ENCODE assay signal across 8 cellular contexts in the genomic region with DNA sequence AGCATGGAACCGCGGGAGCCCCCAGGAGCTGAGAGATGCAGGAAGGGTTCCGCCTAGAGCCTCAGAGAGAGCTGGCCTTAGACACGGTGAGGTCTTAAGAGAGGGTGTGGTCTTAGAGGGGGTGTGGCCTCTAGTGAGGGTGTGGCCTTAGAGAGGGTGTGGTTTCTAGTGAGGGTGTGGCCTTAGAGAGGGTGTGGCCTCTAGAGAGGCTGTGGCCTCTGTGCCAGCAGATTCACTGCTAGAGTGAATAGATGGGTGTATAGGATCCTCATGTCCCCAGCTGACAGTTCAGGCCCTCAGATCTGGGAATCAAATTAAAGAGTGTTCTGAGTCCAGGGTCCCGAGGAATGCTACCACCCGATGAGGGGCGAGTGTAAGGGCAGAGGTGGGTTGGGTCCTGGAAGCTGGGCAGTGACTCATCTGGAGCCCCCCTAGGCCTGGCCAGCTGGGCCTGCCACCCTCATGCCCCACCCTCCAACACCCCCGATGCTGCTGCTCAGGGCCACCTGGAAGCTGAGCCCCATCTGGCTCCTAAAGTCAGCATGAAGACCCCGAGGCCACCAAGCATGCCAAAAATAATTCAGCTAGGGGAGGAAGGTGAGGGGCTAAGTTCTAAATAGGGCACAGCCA. TPM values are rescaled to one million over a fixed set of nuclear protein-coding genes. Genes with fewer than 3 reads are reported as not detected.
DNase-seq lines count a peak whose midpoint lies in the region; ATAC-seq and TF ChIP-seq lines count a peak whose summit lies in the region.

No MANE protein-coding gene starts in this region.

- H3K27ac Mint-ChIP-seq in CD8-positive, alpha-beta T cell, result no peak overlapping the region
- no peak overlapping the region for H3K27ac Mint-ChIP-seq in T-helper 2 cell treated with Interferon-gamma antibody and Interleukin-4, amounts not matched to agents 5 μg/mL and 100 μg/mL, for 36 hours

- no peaks in the 10 kb centered on the region for H3K9me2 ChIP-seq in HCT116 (ENCODE audit: insufficient read depth)

- peak; percentile 83 for ATAC-seq in CD8-positive, alpha-beta T cell
- ATAC-seq in HCT116, result peak; percentile 100
- ATAC-seq in HG02763 (IDR thresholded peaks at IDR 0.05; ENCODE audit: unreplicated experiment), result no peak
- no peak for ATAC-seq in HG02759 (IDR thresholded peaks at IDR 0.05; ENCODE audit: unreplicated experiment)

- no peak overlapping the region for H3K27ac ChIP-seq in CD8-positive, alpha-beta T cell (ENCODE audit: low read depth, low read length)
- H3K27ac ChIP-seq in HCT116 (ENCODE audit: low read depth, low read length), result no peak overlapping the region

- CTCF ChIA-PET in CD8-positive, alpha-beta T cell (lab: Charles Lee), result no interaction called here
- CTCF ChIA-PET in HCT116 (lab: Charles Lee), result interaction anchor here (1.1 to 2.1 kb wide), 2 partner anchors 15 to 61 kb away, joined by 4 to 10 read pairs; no protein-coding TSS in a partner anchor

- H2AFZ ChIP-seq in HCT116 (ENCODE audit: low read depth, low read length, poor library complexity, severe bottlenecking), result no peak overlapping the region

- intact Hi-C loops in CD8-positive, alpha-beta T cell (cut with DNase I, micrococcal nuclease), result loop anchor here in 1 of 2 experiments (5.0 kb wide), 1 partner anchor 58 kb away; no protein-coding TSS in a partner anchor
- intact Hi-C loops in HCT116 (cut with micrococcal nuclease), result loop anchor here (5.0 kb wide), 1 partner anchor 48 kb away; the partner anchor contains the start of gene IGF2

- peak in 1 of 7 experiments; percentile 44 for DNase-seq in CD8-positive, alpha-beta T cell
- peak; percentile 73 for DNase-seq in HCT116 (ENCODE audit: low read depth, low spot score)
- peak; percentile 22 for DNase-seq in T-helper 2 cell treated with Interferon-gamma antibody and Interleukin-4, amounts not matched to agents 5 μg/mL and 100 μg/mL, for 36 hours (ENCODE audit: low spot score)
- peak; percentile 25 for DNase-seq in fibroblast of pulmonary artery (ENCODE audit: low read depth)
- DNase-seq in DMS79 treated with DMSO at 0.1 percent for 48 hours (lab: John Stamatoyannopoulos, UW), result no peak
- no peak for DNase-seq in GOT3 (lab: John Stamatoyannopoulos, UW)

- peaks cover 14% of the 10 kb centered on the region for H3K27me3 Mint-ChIP-seq in CD8-positive, alpha-beta T cell (ENCODE audit: low read depth)
- no peaks in the 10 kb centered on the region for H3K27me3 Mint-ChIP-seq in T-helper 2 cell treated with Interferon-gamma antibody and Interleukin-4, amounts not matched to agents 5 μg/mL and 100 μg/mL, for 36 hours (ENCODE audit: low read depth)

- no peaks in the 10 kb centered on the region for H3K9me3 ChIP-seq in CD8-positive, alpha-beta T cell (ENCODE audit: low read length)
- H3K9me3 ChIP-seq in HCT116 (ENCODE audit: control insufficient read depth in 1 of 2, insufficient read depth in 1 of 2, low read depth in 1 of 2, low read length in 2 of 2), result no peaks in the 10 kb centered on the region

- no peak overlapping the region for H3K4me3 ChIP-seq in CD8-positive, alpha-beta T cell (ENCODE audit: low read depth, low read length)
- H3K4me3 ChIP-seq in HCT116 (replicated peaks in 1 of 2; ENCODE audit: low read depth in 1 of 2, low read length in 2 of 2) (no peak overlapping the region), fibroblast of pulmonary artery (replicated peaks; ENCODE audit: low read depth, low read length) (no peak overlapping the region)

- TF ChIP-seq CTCF in CD8-positive, alpha-beta T cell (IDR thresholded peaks at IDR 0.05), result no peak
- TF ChIP-seq CTCF in HCT116 (IDR thresholded peaks at IDR 0.05 in 2 of 3, conservative IDR thresholded peaks at IDR 0.05 in 1 of 3; ENCODE audit: borderline replicate concordance in 1 of 3, insufficient read depth in 1 of 3, low read depth in 2 of 3, low read length in 2 of 3), result no peak
- no peak for TF ChIP-seq CTCF in fibroblast of pulmonary artery (IDR thresholded peaks at IDR 0.05; ENCODE audit: low read length, missing control alignments)

- no TSS peak for BruUV-seq in HCT116 (replicated peaks; lab: Mats Ljungman, UMichigan)

- TF ChIP-seq RAD21 in HCT116 (IDR thresholded peaks at IDR 0.05; ENCODE audit: low read depth), result no peak

- peaks cover 4% of the 10 kb centered on the region for H3K4me1 Mint-ChIP-seq in CD8-positive, alpha-beta T cell (ENCODE audit: low read depth)
- H3K4me1 Mint-ChIP-seq in T-helper 2 cell treated with Interferon-gamma antibody and Interleukin-4, amounts not matched to agents 5 μg/mL and 100 μg/mL, for 36 hours (ENCODE audit: low read depth), result peaks cover 2% of the 10 kb centered on the region

- TF ChIP-seq POLR2A in HCT116 (IDR thresholded peaks at IDR 0.05; ENCODE audit: borderline replicate concordance, extremely low read depth, insufficient read depth, insufficient read length), result no peak

- H3K9ac ChIP-seq in HCT116 (ENCODE audit: low read length), result no peak overlapping the region

- 0 out of 2 replicates have a peak overlapping the region, but pooled peaks have one; percentile 8 for H3K4me2 ChIP-seq in HCT116 (ENCODE audit: low read length)

- no peaks in the 10 kb centered on the region for H3K36me3 ChIP-seq in CD8-positive, alpha-beta T cell (ENCODE audit: insufficient read depth, low read length)
- no peaks in the 10 kb centered on the region for H3K36me3 ChIP-seq in HCT116 (ENCODE audit: control insufficient read depth in 1 of 2, insufficient read depth in 2 of 2, low read length in 2 of 2)

- no peaks in the 10 kb centered on the region for H4K20me1 ChIP-seq in HCT116 (ENCODE audit: insufficient read depth)

- POLR2A ChIA-PET in CD8-positive, alpha-beta T cell (lab: Charles Lee), result no interaction called here
- POLR2A ChIA-PET in HCT116 (lab: Charles Lee), result interaction anchor here (1.2 kb wide), 1 partner anchor 8 kb away, joined by 3 read pairs; no protein-coding TSS in a partner anchor

- no peaks in the 10 kb centered on the region for H3K9me3 Mint-ChIP-seq in CD8-positive, alpha-beta T cell
- H3K9me3 Mint-ChIP-seq in T-helper 2 cell treated with Interferon-gamma antibody and Interleukin-4, amounts not matched to agents 5 μg/mL and 100 μg/mL, for 36 hours, result peaks cover 4% of the 10 kb centered on the region

- peaks cover 12% of the 10 kb centered on the region for H3K4me1 ChIP-seq in CD8-positive, alpha-beta T cell (ENCODE audit: insufficient read depth, low read length)
- peaks cover 4 to 19% of the 10 kb centered on the region in 2 experiments; a peak in 2 of 4 replicates for H3K4me1 ChIP-seq in HCT116 (ENCODE audit: control insufficient read depth in 1 of 2, insufficient read depth in 2 of 2, low read length in 2 of 2)

- no peaks in the 10 kb centered on the region for H3K36me3 Mint-ChIP-seq in CD8-positive, alpha-beta T cell
- peaks cover 2% of the 10 kb centered on the region for H3K36me3 Mint-ChIP-seq in T-helper 2 cell treated with Interferon-gamma antibody and Interleukin-4, amounts not matched to agents 5 μg/mL and 100 μg/mL, for 36 hours (ENCODE audit: low read depth)

- no peak overlapping the region for H3K4me3 Mint-ChIP-seq in CD8-positive, alpha-beta T cell
- H3K4me3 Mint-ChIP-seq in T-helper 2 cell treated with Interferon-gamma antibody and Interleukin-4, amounts not matched to agents 5 μg/mL and 100 μg/mL, for 36 hours, result no peak overlapping the region

- no peaks in the 10 kb centered on the region for H3K27me3 ChIP-seq in CD8-positive, alpha-beta T cell (ENCODE audit: insufficient read depth, low read length)
- no peaks in the 10 kb centered on the region for H3K27me3 ChIP-seq in HCT116 (ENCODE audit: insufficient read depth, low read length)

- RAD21 ChIA-PET in HCT116 (lab: Charles Lee; ENCODE audit: low non-redundant PET in 1 of 2, low total read pairs in 2 of 2, uncharacterized antibody in 2 of 2, unreplicated experiment in 2 of 2), result no interaction called here

- H3K79me2 ChIP-seq in HCT116 (ENCODE audit: insufficient read depth, low read length), result no peaks in the 10 kb centered on the region

TF ChIP-seq in HCT116, 20 proteins besides CTCF, POLR2A, EP300 and RAD21 (continues in another document):
- TF ChIP-seq TCF7L2 (IDR thresholded peaks at IDR 0.05; ENCODE audit: borderline replicate concordance, extremely low read depth, insufficient read depth, insufficient read length), result no peak
- TF ChIP-seq ELF1 (IDR thresholded peaks at IDR 0.05; ENCODE audit: borderline replicate concordance, low read depth), result no peak
- no peak for TF ChIP-seq SRF (IDR thresholded peaks at IDR 0.05; ENCODE audit: low read depth)
- TF ChIP-seq ZFX (IDR thresholded peaks at IDR 0.05), result no peak
- TF ChIP-seq FOSL1 (IDR thresholded peaks at IDR 0.05; ENCODE audit: low read depth), result no peak
- TF ChIP-seq EGR1 (IDR thresholded peaks at IDR 0.05; ENCODE audit: low read depth), result no peak
- no peak for TF ChIP-seq SP1 (IDR thresholded peaks at IDR 0.05; ENCODE audit: low read depth)
- TF ChIP-seq ATF3 (IDR thresholded peaks at IDR 0.05), result no peak
- no peak for TF ChIP-seq REST (IDR thresholded peaks at IDR 0.05; ENCODE audit: low read depth)

RNA-seq across cellular contexts. Expression of gene IGF2, which starts 49.5 kb away (rescaled TPM):
- total RNA-seq in CD8-positive, alpha-beta T cell, result not detected
- total RNA-seq in HCT116 (2021; ENCODE audit: unreplicated experiment), result 17.9 TPM
- polyA plus RNA-seq in HCT116 (2012), result 12.4 and 15.4 TPM in 2 replicates

Comparison
In these comparisons a context has a peak if more than half of its experiments do, and no peak if none do; other contexts are left out.
1. ATAC-seq: peak in CD8-positive, alpha-beta T cell (single experiment) and HCT116 (single experiment); none in HG02763 (single experiment) and HG02759 (single experiment).
2. DNase-seq: peak in HCT116 (single experiment), T-helper 2 cell treated with Interferon-gamma antibody and Interleukin-4, amounts not matched to agents 5 μg/mL and 100 μg/mL, for 36 hours (single experiment) and fibroblast of pulmonary artery (single experiment); none in DMS79 treated with DMSO at 0.1 percent for 48 hours (single experiment) and GOT3 (single experiment).
3. RNA of gene IGF2, which starts 49.5 kb away (total RNA-seq): 17.9 TPM in HCT116 (single experiment); not detected in CD8-positive, alpha-beta T cell; every median in the first group is over 10 times any median in the second.